In genomic region chr18:71865888-71866287, GRCh38 we compare ENCODE assay signal across 6 cellular contexts.
"Had no signal": no experiment of that assay in that cellular context is flagged by ENCODE, and none has a peak within 500 bp of the region (broad histone marks: within the 10 kb centered on the region; RNA-seq: fewer than 3 reads in every experiment).

No MANE protein-coding gene starts in this region.

- H3K4me2 ChIP-seq: KMS-11 had no signal

- H3K4me1 Mint-ChIP-seq: H9 had no signal

- H3K9ac ChIP-seq: GM23248, KMS-11 had no signal

- H3K27ac Mint-ChIP-seq: H9 had no signal

- H3K27ac ChIP-seq: GM23248, KMS-11 had no signal

- H2AFZ ChIP-seq: GM23248 had no signal

- DNase-seq: GM23248, GOT3, H9, HCEC 1CT, KBM-7 had no signal

- H3K4me3 Mint-ChIP-seq: H9 had no signal

- H3K4me3 ChIP-seq: GM23248 had no signal
